Comparison of ENCODE assay signal across 1 cellular context in the genomic region with DNA sequence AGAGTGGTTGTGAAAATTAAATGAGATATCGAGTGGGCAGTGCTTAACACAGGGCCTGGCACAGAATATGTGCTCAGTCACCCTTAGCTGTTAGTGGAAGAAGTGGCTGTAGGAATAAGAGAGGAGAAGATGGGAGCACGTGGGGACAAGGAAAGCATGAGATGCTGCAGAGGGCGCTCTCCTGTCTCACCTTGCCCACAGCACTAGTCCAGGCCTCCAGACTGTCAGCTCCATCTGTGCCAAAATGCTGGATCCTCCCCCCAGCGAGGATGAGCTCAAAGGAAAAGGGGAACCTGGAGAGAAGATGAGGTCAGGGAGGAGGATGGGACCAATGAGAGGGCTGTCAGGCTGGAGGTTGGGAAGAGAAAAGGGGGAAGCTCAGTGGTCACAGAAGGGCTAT.
TF ChIP-seq lines count a peak whose summit lies in the region.

No MANE protein-coding gene starts in this region.

TF ChIP-seq in K562, 482 proteins besides CTCF, POLR2A, EP300 and RAD21 (continued from another document):
- TF ChIP-seq, protein P1, sequence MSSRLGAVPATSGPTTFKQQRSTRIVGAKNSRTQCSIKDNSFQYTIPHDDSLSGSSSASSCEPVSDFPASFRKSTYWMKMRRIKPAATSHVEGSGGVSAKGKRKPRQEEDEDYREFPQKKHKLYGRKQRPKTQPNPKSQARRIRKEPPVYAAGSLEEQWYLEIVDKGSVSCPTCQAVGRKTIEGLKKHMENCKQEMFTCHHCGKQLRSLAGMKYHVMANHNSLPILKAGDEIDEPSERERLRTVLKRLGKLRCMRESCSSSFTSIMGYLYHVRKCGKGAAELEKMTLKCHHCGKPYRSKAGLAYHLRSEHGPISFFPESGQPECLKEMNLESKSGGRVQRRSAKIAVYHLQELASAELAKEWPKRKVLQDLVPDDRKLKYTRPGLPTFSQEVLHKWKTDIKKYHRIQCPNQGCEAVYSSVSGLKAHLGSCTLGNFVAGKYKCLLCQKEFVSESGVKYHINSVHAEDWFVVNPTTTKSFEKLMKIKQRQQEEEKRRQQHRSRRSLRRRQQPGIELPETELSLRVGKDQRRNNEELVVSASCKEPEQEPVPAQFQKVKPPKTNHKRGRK (tag; IDR thresholded peaks at IDR 0.05): no peak
- no peak for TF ChIP-seq HNRNPUL1 (IDR thresholded peaks at IDR 0.05; ENCODE audit: low read length)
- peak; percentile 49; the same call in 1 of the 2 replicates for TF ChIP-seq ZNF263 (CRISPR knock-in tag; IDR thresholded peaks at IDR 0.05; ENCODE audit: borderline replicate concordance)
- TF ChIP-seq NR1H2 (CRISPR knock-in tag; IDR thresholded peaks at IDR 0.05): no peak
- TF ChIP-seq HOXB6 (CRISPR knock-in tag; IDR thresholded peaks at IDR 0.05; ENCODE audit: borderline replicate concordance): no peak
- TF ChIP-seq SMAD4 (CRISPR knock-in tag; conservative IDR thresholded peaks at IDR 0.05): no peak
- TF ChIP-seq RHOXF2B (CRISPR knock-in tag; conservative IDR thresholded peaks at IDR 0.05): no peak
- no peak for TF ChIP-seq KLF13 (tag; IDR thresholded peaks at IDR 0.05; ENCODE audit: borderline replicate concordance, low read depth)
- TF ChIP-seq ZZZ3 (IDR thresholded peaks at IDR 0.05): no peak
- TF ChIP-seq, protein P2, sequence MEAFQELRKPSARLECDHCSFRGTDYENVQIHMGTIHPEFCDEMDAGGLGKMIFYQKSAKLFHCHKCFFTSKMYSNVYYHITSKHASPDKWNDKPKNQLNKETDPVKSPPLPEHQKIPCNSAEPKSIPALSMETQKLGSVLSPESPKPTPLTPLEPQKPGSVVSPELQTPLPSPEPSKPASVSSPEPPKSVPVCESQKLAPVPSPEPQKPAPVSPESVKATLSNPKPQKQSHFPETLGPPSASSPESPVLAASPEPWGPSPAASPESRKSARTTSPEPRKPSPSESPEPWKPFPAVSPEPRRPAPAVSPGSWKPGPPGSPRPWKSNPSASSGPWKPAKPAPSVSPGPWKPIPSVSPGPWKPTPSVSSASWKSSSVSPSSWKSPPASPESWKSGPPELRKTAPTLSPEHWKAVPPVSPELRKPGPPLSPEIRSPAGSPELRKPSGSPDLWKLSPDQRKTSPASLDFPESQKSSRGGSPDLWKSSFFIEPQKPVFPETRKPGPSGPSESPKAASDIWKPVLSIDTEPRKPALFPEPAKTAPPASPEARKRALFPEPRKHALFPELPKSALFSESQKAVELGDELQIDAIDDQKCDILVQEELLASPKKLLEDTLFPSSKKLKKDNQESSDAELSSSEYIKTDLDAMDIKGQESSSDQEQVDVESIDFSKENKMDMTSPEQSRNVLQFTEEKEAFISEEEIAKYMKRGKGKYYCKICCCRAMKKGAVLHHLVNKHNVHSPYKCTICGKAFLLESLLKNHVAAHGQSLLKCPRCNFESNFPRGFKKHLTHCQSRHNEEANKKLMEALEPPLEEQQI (IDR thresholded peaks at IDR 0.05): no peak
- TF ChIP-seq LCOR (CRISPR knock-in tag; IDR thresholded peaks at IDR 0.05): peak; percentile 57; the same call in 1 of the 2 replicates
- TF ChIP-seq L3MBTL2 (IDR thresholded peaks at IDR 0.05): peak; percentile 80
- TF ChIP-seq KDM1A (IDR thresholded peaks at IDR 0.05): no peak; a peak in 1 of 4 replicates
- TF ChIP-seq, protein P3, sequence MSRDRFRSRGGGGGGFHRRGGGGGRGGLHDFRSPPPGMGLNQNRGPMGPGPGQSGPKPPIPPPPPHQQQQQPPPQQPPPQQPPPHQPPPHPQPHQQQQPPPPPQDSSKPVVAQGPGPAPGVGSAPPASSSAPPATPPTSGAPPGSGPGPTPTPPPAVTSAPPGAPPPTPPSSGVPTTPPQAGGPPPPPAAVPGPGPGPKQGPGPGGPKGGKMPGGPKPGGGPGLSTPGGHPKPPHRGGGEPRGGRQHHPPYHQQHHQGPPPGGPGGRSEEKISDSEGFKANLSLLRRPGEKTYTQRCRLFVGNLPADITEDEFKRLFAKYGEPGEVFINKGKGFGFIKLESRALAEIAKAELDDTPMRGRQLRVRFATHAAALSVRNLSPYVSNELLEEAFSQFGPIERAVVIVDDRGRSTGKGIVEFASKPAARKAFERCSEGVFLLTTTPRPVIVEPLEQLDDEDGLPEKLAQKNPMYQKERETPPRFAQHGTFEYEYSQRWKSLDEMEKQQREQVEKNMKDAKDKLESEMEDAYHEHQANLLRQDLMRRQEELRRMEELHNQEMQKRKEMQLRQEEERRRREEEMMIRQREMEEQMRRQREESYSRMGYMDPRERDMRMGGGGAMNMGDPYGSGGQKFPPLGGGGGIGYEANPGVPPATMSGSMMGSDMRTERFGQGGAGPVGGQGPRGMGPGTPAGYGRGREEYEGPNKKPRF (IDR thresholded peaks at IDR 0.05; ENCODE audit: low read depth, low read length): no peak
- TF ChIP-seq ZFX (CRISPR knock-in tag; IDR thresholded peaks at IDR 0.05): no peak
- no peak for TF ChIP-seq SRSF1 (IDR thresholded peaks at IDR 0.05; ENCODE audit: low read depth, low read length)
TF ChIP-seq in K562: peak in this region for 32.
